1 cellular context compared by ENCODE assay signal in genomic region chr1:236907205-236907604, GRCh38.
TF ChIP-seq lines count a peak whose summit lies in the region.

No MANE protein-coding gene starts in this region.

TF ChIP-seq in HEK293, 187 proteins besides CTCF, POLR2A, EP300 and RAD21 (continued from another document):
- no peak for TF ChIP-seq ZNF645 (tag by site-specific recombination; IDR thresholded peaks at IDR 0.05)
- TF ChIP-seq ZNF837 (tag by site-specific recombination; IDR thresholded peaks at IDR 0.05), result no peak
- TF ChIP-seq ZNF513 (tag by site-specific recombination; IDR thresholded peaks at IDR 0.05), result no peak
- no peak for TF ChIP-seq ZXDB (tag by site-specific recombination; IDR thresholded peaks at IDR 0.05)
- TF ChIP-seq ZNF19 (tag by site-specific recombination; IDR thresholded peaks at IDR 0.05; ENCODE audit: low read depth), result no peak
- no peak for TF ChIP-seq ZNF580 (tag by site-specific recombination; IDR thresholded peaks at IDR 0.05)
- no peak for TF ChIP-seq ZNF26 (tag by site-specific recombination; IDR thresholded peaks at IDR 0.05)
- peak; percentile 87 for TF ChIP-seq ZBTB20 (tag by site-specific recombination; IDR thresholded peaks at IDR 0.05)
- TF ChIP-seq ZSCAN4 (tag by site-specific recombination; IDR thresholded peaks at IDR 0.05), result no peak
- TF ChIP-seq ZBTB10 (tag by site-specific recombination; IDR thresholded peaks at IDR 0.05), result no peak
- TF ChIP-seq KLF9 (tag by site-specific recombination; IDR thresholded peaks at IDR 0.05; ENCODE audit: low read depth), result no peak
- TF ChIP-seq TCF7L2 (IDR thresholded peaks at IDR 0.05; ENCODE audit: borderline replicate concordance, low read depth, low read length), result peak; percentile 86; the same call in 1 of the 2 replicates
- TF ChIP-seq ZNF174 (tag by site-specific recombination; IDR thresholded peaks at IDR 0.05), result 0 out of 2 replicates have a peak, but pooled peaks have one; percentile 6
